14 cellular contexts compared by ENCODE assay signal in genomic region chr11:220650-221215, GRCh38. TPM values are rescaled to one million over a fixed set of nuclear protein-coding genes. Genes with fewer than 3 reads are reported as not detected.
DNase-seq lines count a peak whose midpoint lies in the region; ATAC-seq, FAIRE-seq and TF ChIP-seq lines count a peak whose summit lies in the region.
"Not testable (repeated sequence)": the region's sequence is repeated elsewhere in the genome, so short reads cannot be mapped to it uniquely, and the experiment has no call there.
"Had no signal": no experiment of that assay in that cellular context is flagged by ENCODE, and none has a peak within 500 bp of the region (broad histone marks: within the 10 kb centered on the region; RNA-seq: fewer than 3 reads in every experiment).

No MANE protein-coding gene starts in this region.

- H3K27ac ChIP-seq in GM12878 (ENCODE audit: control insufficient read depth, insufficient read depth); endothelial cell of umbilical vein (ENCODE audit: insufficient read depth, low read depth, low read length): not testable (repeated sequence)
- H3K27ac ChIP-seq in right atrium auricular region (peak overlapping the region; percentile 51 to 59), sigmoid colon (peak overlapping the region in 2 of 4 donors; percentile 54 to 84)

- ATAC-seq in GM12878: not testable (repeated sequence)

- H3K27ac Mint-ChIP-seq in activated CD4-positive, alpha-beta memory T cell treated with anti-CD3 and anti-CD28 coated beads for 36 hours: not testable (repeated sequence)

- H2AFZ ChIP-seq in GM12878 (ENCODE audit: control insufficient read depth, low read depth, low read length); endothelial cell of umbilical vein (ENCODE audit: low read depth, low read length): not testable (repeated sequence)

- not testable (repeated sequence) for H3K27me3 ChIP-seq in GM12878 (replicated peaks in 1 of 2; ENCODE audit: control insufficient read depth in 2 of 2, insufficient read depth in 2 of 2, low read length in 1 of 2); endothelial cell of umbilical vein (ENCODE audit: control insufficient read depth in 2 of 2, insufficient read depth in 2 of 2, low read length in 2 of 2); right atrium auricular region; sigmoid colon

- TF ChIP-seq EP300 in GM12878 (IDR thresholded peaks at IDR 0.05; ENCODE audit: borderline replicate concordance in 1 of 2, control insufficient read depth in 1 of 2, low read depth in 2 of 2, low read length in 2 of 2); sigmoid colon (IDR thresholded peaks at IDR 0.05): not testable (repeated sequence)

- H3K9me3 ChIP-seq in GM12878 (replicated peaks; ENCODE audit: control insufficient read depth, insufficient read depth, low read length); endothelial cell of umbilical vein (replicated peaks; ENCODE audit: control insufficient read depth, insufficient read depth, low read length); right atrium auricular region; sigmoid colon: not testable (repeated sequence)

- H3K4me3 Mint-ChIP-seq in activated CD4-positive, alpha-beta memory T cell treated with anti-CD3 and anti-CD28 coated beads for 36 hours: not testable (repeated sequence)

- DNase-seq in GM12891 (ENCODE audit: insufficient read length, low spot score); GM12878 (ENCODE audit: low read depth, low spot score); endothelial cell of umbilical vein (ENCODE audit: low read depth, low spot score); right atrium auricular region (ENCODE audit: low spot score): not testable (repeated sequence)
- peak; percentile 92 for DNase-seq in OCI-M1 (lab: John Stamatoyannopoulos, UW)
- peak; percentile 2 for DNase-seq in activated CD4-positive, alpha-beta memory T cell treated with anti-CD3 and anti-CD28 coated beads for 36 hours
- peak; percentile 4 for DNase-seq in sigmoid colon

- not testable (repeated sequence) for BruUV-seq in GM12878 (replicated peaks; lab: Mats Ljungman, UMichigan); endothelial cell of umbilical vein (replicated peaks; lab: Mats Ljungman, UMichigan)

- TF ChIP-seq RAD21 in GM12878 (IDR thresholded peaks at IDR 0.05; ENCODE audit: insufficient read depth, low read depth, low read length): not testable (repeated sequence)

- in situ Hi-C loops in GM12878 (cut with MboI): not testable (repeated sequence)

- RAD21 ChIA-PET in GM12878 (lab: Charles Lee; ENCODE audit: unreplicated experiment): not testable (repeated sequence)

- H3K79me2 ChIP-seq in GM12878 (ENCODE audit: control insufficient read depth, insufficient read depth, low read length); endothelial cell of umbilical vein (ENCODE audit: control insufficient read depth, insufficient read depth, low read length): not testable (repeated sequence)

- H3K4me2 ChIP-seq in GM12878 (ENCODE audit: control insufficient read depth, insufficient read depth); endothelial cell of umbilical vein (ENCODE audit: insufficient read depth, low read length): not testable (repeated sequence)

- not testable (repeated sequence) for H3K36me3 Mint-ChIP-seq in activated CD4-positive, alpha-beta memory T cell treated with anti-CD3 and anti-CD28 coated beads for 36 hours

- H3K4me3 ChIP-seq in GM12878; endothelial cell of umbilical vein (replicated peaks in 1 of 3; ENCODE audit: insufficient read depth in 1 of 3, low read depth in 1 of 3, low read length in 3 of 3); right atrium auricular region; sigmoid colon: not testable (repeated sequence)

- dilution Hi-C loops in endothelial cell of umbilical vein (cut with MboI; ENCODE audit: extremely low pct_ligation_motif_present, low sequenced_read_pairs): not testable (repeated sequence)

- H3K4me1 Mint-ChIP-seq in activated CD4-positive, alpha-beta memory T cell treated with anti-CD3 and anti-CD28 coated beads for 36 hours (ENCODE audit: low read depth): peaks cover 11% of the 10 kb centered on the region

- TF ChIP-seq CTCF in GM12878 (IDR thresholded peaks at IDR 0.05 in 2 of 3, conservative IDR thresholded peaks at IDR 0.05 in 1 of 3; ENCODE audit: control insufficient read depth in 2 of 3, extremely low read depth in 1 of 3, insufficient read depth in 1 of 3, low read depth in 3 of 3, low read length in 3 of 3); endothelial cell of umbilical vein (IDR thresholded peaks at IDR 0.05; ENCODE audit: extremely low read depth in 1 of 2, insufficient read depth in 1 of 2, low read depth in 1 of 2, low read length in 2 of 2); right atrium auricular region (IDR thresholded peaks at IDR 0.05); sigmoid colon (IDR thresholded peaks at IDR 0.05): not testable (repeated sequence)

- SMC1A ChIA-PET in GM12878 (lab: Charles Lee; ENCODE audit: uncharacterized antibody, unreplicated experiment): interaction anchor here (1.2 kb wide), 1 partner anchor 30 kb away, joined by 3 read pairs; no protein-coding TSS in a partner anchor

- CTCF ChIA-PET in activated CD4-positive, alpha-beta memory T cell treated with anti-CD3 and anti-CD28 coated beads for 36 hours (lab: Charles Lee): interaction anchor here (0.6 kb wide), 1 partner anchor 358 kb away, joined by 4 read pairs; no protein-coding TSS in a partner anchor
- CTCF ChIA-PET in GM12878 (lab: Yijun Ruan, JAX); endothelial cell of umbilical vein (lab: Charles Lee): not testable (repeated sequence)

- not testable (repeated sequence) for H3K36me3 ChIP-seq in GM12878 (ENCODE audit: control insufficient read depth in 2 of 2, insufficient read depth in 2 of 2, low read length in 1 of 2); endothelial cell of umbilical vein (ENCODE audit: control insufficient read depth in 2 of 2, extremely low read depth in 1 of 2, insufficient read depth in 2 of 2, low read length in 2 of 2); right atrium auricular region
- H3K36me3 ChIP-seq in sigmoid colon: peaks cover under 1 to 41% (median 8%) of the 10 kb centered on the region in 4 donors

- intact Hi-C loops in activated CD4-positive, alpha-beta memory T cell treated with anti-CD3 and anti-CD28 coated beads for 36 hours (cut with micrococcal nuclease); GM12878 (cut with micrococcal nuclease; ENCODE audit: unreplicated experiment); endothelial cell of umbilical vein (cut with micrococcal nuclease); sigmoid colon (cut with DNase I): not testable (repeated sequence)

- not testable (repeated sequence) for H3K9me1 ChIP-seq in endothelial cell of umbilical vein (replicated peaks; ENCODE audit: control insufficient read depth, extremely low read depth, insufficient read depth, low read length)

- H3K9ac ChIP-seq in GM12878 (ENCODE audit: control insufficient read depth, insufficient read depth, low read length); endothelial cell of umbilical vein (replicated peaks; ENCODE audit: extremely low read depth, insufficient read depth, low read length): not testable (repeated sequence)

- 92% methylated on average over 3 of the region's 3 CpGs for WGBS in GM12878 (ENCODE audit: insufficient coverage, insufficient replicate concordance, low lambda C conversion rate, missing lambda C conversion rate)
- WGBS in sigmoid colon, 2 donors: 89 to 92% methylated on average over 2 of the region's 3 CpGs

- H3K4me1 ChIP-seq in GM12878 (ENCODE audit: control insufficient read depth, insufficient read depth, low read length); endothelial cell of umbilical vein (ENCODE audit: control insufficient read depth, extremely low read depth, insufficient read depth, low read length); right atrium auricular region; sigmoid colon: not testable (repeated sequence)

- H4K20me1 ChIP-seq in GM12878 (ENCODE audit: control insufficient read depth, insufficient read depth); endothelial cell of umbilical vein (replicated peaks; ENCODE audit: control insufficient read depth, extremely low read depth, insufficient read depth, low read length): not testable (repeated sequence)

- FAIRE-seq in GM12891 (lab: Jason Lieb, UNC) (peak; percentile 92), GM12878 (lab: Jason Lieb, UNC) (peak; percentile 93), endothelial cell of umbilical vein (lab: Jason Lieb, UNC) (peak; percentile 77)

- not testable (repeated sequence) for H3K27me3 Mint-ChIP-seq in activated CD4-positive, alpha-beta memory T cell treated with anti-CD3 and anti-CD28 coated beads for 36 hours

- not testable (repeated sequence) for TF ChIP-seq POLR2A in GM12891 (IDR thresholded peaks at IDR 0.05; ENCODE audit: low read depth, low read length); GM12878 (IDR thresholded peaks at IDR 0.05; ENCODE audit: low read depth, low read length); endothelial cell of umbilical vein (IDR thresholded peaks at IDR 0.05; ENCODE audit: low read depth, low read length); sigmoid colon (IDR thresholded peaks at IDR 0.05)

- not testable (repeated sequence) for H3K9me3 Mint-ChIP-seq in activated CD4-positive, alpha-beta memory T cell treated with anti-CD3 and anti-CD28 coated beads for 36 hours

- POLR2A ChIA-PET in activated CD4-positive, alpha-beta memory T cell treated with anti-CD3 and anti-CD28 coated beads for 36 hours (lab: Charles Lee); GM12878 (lab: Charles Lee); endothelial cell of umbilical vein (lab: Charles Lee): not testable (repeated sequence)

RNA-seq across cellular contexts. Expression of gene RIC8A, which starts 13.2 kb away (rescaled TPM):
- polyA plus RNA-seq in GM12891 (2012; ENCODE audit: low read depth, missing spikeins): 55.0 TPM
- 100 to 1,000 TPM; 100 to 104 TPM for total RNA-seq in activated CD4-positive, alpha-beta memory T cell treated with anti-CD3 and anti-CD28 coated beads for 36 hours
- total RNA-seq in GM12878 (2013; cell fraction: nucleolus; rRNA removed): 45.6 and 57.5 TPM in 2 replicates
- 157 and 167 TPM in 2 replicates for total RNA-seq in GM12878 (2014; rRNA removed)
- total RNA-seq in GM12878 (2014; rRNA removed; fragmentation: Illumina TruSeq; extraction: Trizol): 81.2 and 82.9 TPM in 2 replicates
- total RNA-seq in GM12878 (2021): 97.8 and 107 TPM in 2 replicates
- polyA plus RNA-seq in GM12878 (2011; ENCODE audit: low read depth): 69.6 TPM
- polyA plus RNA-seq in GM12878 (2011; rRNA removed): 46.4 and 93.7 TPM in 2 replicates
- 105 and 117 TPM in 2 replicates for polyA plus RNA-seq in GM12878 (2011; cell fraction: cytosol; rRNA removed)
- 289 and 296 TPM in 2 replicates for polyA plus RNA-seq in GM12878 (2011; cell fraction: nucleus; rRNA removed)
- 52.9 and 63.6 TPM in 2 replicates for polyA plus RNA-seq in GM12878 (2012)
- 38.1 and 77.6 TPM in 2 replicates for polyA plus RNA-seq in GM12878 (2014; fragmentation: Illumina TruSeq; extraction: Trizol)
- 10 to 100 TPM; 10.4 to 12.4 TPM for polyA plus RNA-seq in GM12878 (2014; fragmentation: Nextera tagmentation; extraction: Ambion mirVana)
- 106 and 109 TPM in 2 replicates for polyA plus RNA-seq in GM12878 (2014; rRNA removed)
- polyA plus RNA-seq in GM12878 (2016; fragmentation: Nextera tagmentation; extraction: Ambion mirVana): 10 to 100 TPM; 68.6 to 79.9 TPM
- 84.0 and 146 TPM in 2 replicates for polyA minus RNA-seq in GM12878 (2011; rRNA and poly(A)+ RNA removed)
- polyA minus RNA-seq in GM12878 (2011; cell fraction: cytosol; rRNA and poly(A)+ RNA removed): 30.2 and 48.7 TPM in 2 replicates
- polyA minus RNA-seq in GM12878 (2011; cell fraction: nucleus; rRNA and poly(A)+ RNA removed): 74.8 and 117 TPM in 2 replicates
- 112 and 119 TPM in 2 replicates for total RNA-seq in endothelial cell of umbilical vein
- 143 and 165 TPM in 2 replicates for polyA plus RNA-seq in endothelial cell of umbilical vein
- polyA plus RNA-seq in endothelial cell of umbilical vein (2011; cell fraction: cytosol; rRNA removed): 127 and 130 TPM in 2 replicates
- 223 and 270 TPM in 2 replicates for polyA plus RNA-seq in endothelial cell of umbilical vein (2011; cell fraction: nucleus; rRNA removed)
- polyA plus RNA-seq in endothelial cell of umbilical vein (2012): 108 and 109 TPM in 2 replicates
- polyA minus RNA-seq in endothelial cell of umbilical vein: 191 and 225 TPM in 2 replicates
- polyA minus RNA-seq in endothelial cell of umbilical vein (2011; cell fraction: cytosol; rRNA and poly(A)+ RNA removed): 53.6 TPM
- polyA minus RNA-seq in endothelial cell of umbilical vein (2011; cell fraction: nucleus; rRNA and poly(A)+ RNA removed): 83.9 and 90.5 TPM in 2 replicates
- total RNA-seq in right atrium auricular region: 100 to 1,000 TPM in 1 of 2 donors, 10 to 100 TPM in 1; 68.0 to 101 TPM
- total RNA-seq in sigmoid colon: 100 to 1,000 TPM in 1 of 4 donors, 10 to 100 TPM in 3; 73.7 to 103 (median 86.8) TPM
- 10 to 100 TPM; 39.6 to 69.1 (median 47.9) TPM for polyA plus RNA-seq in sigmoid colon

RNA-seq across cellular contexts. Expression of gene BET1L, which starts 13.5 kb away (rescaled TPM):
- 31.1 TPM for polyA plus RNA-seq in GM12891 (2012; ENCODE audit: low read depth, missing spikeins)
- 10 to 100 TPM; 51.0 to 53.2 TPM for total RNA-seq in activated CD4-positive, alpha-beta memory T cell treated with anti-CD3 and anti-CD28 coated beads for 36 hours
- 54.6 and 60.2 TPM in 2 replicates for total RNA-seq in GM12878 (2013; cell fraction: nucleolus; rRNA removed)
- 15.6 and 17.8 TPM in 2 replicates for total RNA-seq in GM12878 (2014; rRNA removed)
- 13.7 and 14.0 TPM in 2 replicates for total RNA-seq in GM12878 (2014; rRNA removed; fragmentation: Illumina TruSeq; extraction: Trizol)
- 40.5 and 48.9 TPM in 2 replicates for total RNA-seq in GM12878 (2021)
- 36.2 TPM for polyA plus RNA-seq in GM12878 (2011; ENCODE audit: low read depth)
- 24.6 and 44.2 TPM in 2 replicates for polyA plus RNA-seq in GM12878 (2011; rRNA removed)
- 66.9 and 68.1 TPM in 2 replicates for polyA plus RNA-seq in GM12878 (2011; cell fraction: cytosol; rRNA removed)
- 49.8 and 58.9 TPM in 2 replicates for polyA plus RNA-seq in GM12878 (2011; cell fraction: nucleus; rRNA removed)
- polyA plus RNA-seq in GM12878 (2012): 52.3 and 52.9 TPM in 2 replicates
- 28.3 and 40.8 TPM in 2 replicates for polyA plus RNA-seq in GM12878 (2014; fragmentation: Illumina TruSeq; extraction: Trizol)
- polyA plus RNA-seq in GM12878 (2014; fragmentation: Nextera tagmentation; extraction: Ambion mirVana): 10 to 100 TPM in 1 of 2 experiments, 1 to 10 TPM in 1; 6.7 to 12.4 TPM
- 38.7 and 43.0 TPM in 2 replicates for polyA plus RNA-seq in GM12878 (2014; rRNA removed)
- polyA plus RNA-seq in GM12878 (2016; fragmentation: Nextera tagmentation; extraction: Ambion mirVana): 10 to 100 TPM; 46.9 to 55.4 TPM
- 77.0 and 86.8 TPM in 2 replicates for polyA minus RNA-seq in GM12878 (2011; rRNA and poly(A)+ RNA removed)
- polyA minus RNA-seq in GM12878 (2011; cell fraction: cytosol; rRNA and poly(A)+ RNA removed): 11.8 and 13.0 TPM in 2 replicates
- 44.2 and 63.0 TPM in 2 replicates for polyA minus RNA-seq in GM12878 (2011; cell fraction: nucleus; rRNA and poly(A)+ RNA removed)
- total RNA-seq in endothelial cell of umbilical vein: 31.0 and 35.5 TPM in 2 replicates
- polyA plus RNA-seq in endothelial cell of umbilical vein: 80.0 and 90.0 TPM in 2 replicates
- 48.3 and 49.2 TPM in 2 replicates for polyA plus RNA-seq in endothelial cell of umbilical vein (2011; cell fraction: cytosol; rRNA removed)
- 47.8 and 50.4 TPM in 2 replicates for polyA plus RNA-seq in endothelial cell of umbilical vein (2011; cell fraction: nucleus; rRNA removed)
- polyA plus RNA-seq in endothelial cell of umbilical vein (2012): 34.9 and 42.2 TPM in 2 replicates
- polyA minus RNA-seq in endothelial cell of umbilical vein: 70.3 and 82.1 TPM in 2 replicates
- 11.6 TPM for polyA minus RNA-seq in endothelial cell of umbilical vein (2011; cell fraction: cytosol; rRNA and poly(A)+ RNA removed)
- polyA minus RNA-seq in endothelial cell of umbilical vein (2011; cell fraction: nucleus; rRNA and poly(A)+ RNA removed): 36.9 and 42.7 TPM in 2 replicates
- total RNA-seq in right atrium auricular region: 10 to 100 TPM; 20.7 to 25.9 TPM
- 10 to 100 TPM; 22.8 to 29.6 (median 23.8) TPM for total RNA-seq in sigmoid colon
- 10 to 100 TPM; 33.8 to 48.1 (median 39.0) TPM for polyA plus RNA-seq in sigmoid colon

RNA-seq across cellular contexts. Expression of gene SIRT3, which starts 15.4 kb away (rescaled TPM):
- polyA plus RNA-seq in GM12891 (2012; ENCODE audit: low read depth, missing spikeins): 17.3 TPM
- 10 to 100 TPM; 16.1 to 17.6 TPM for total RNA-seq in activated CD4-positive, alpha-beta memory T cell treated with anti-CD3 and anti-CD28 coated beads for 36 hours
- 26.5 and 33.8 TPM in 2 replicates for total RNA-seq in GM12878 (2013; cell fraction: nucleolus; rRNA removed)
- total RNA-seq in GM12878 (2014; rRNA removed) (12.4 and 13.3 TPM in 2 replicates), GM12878 (2014; rRNA removed; fragmentation: Illumina TruSeq; extraction: Trizol) (7.1 and 8.5 TPM in 2 replicates), GM12878 (2021) (12.9 and 15.1 TPM in 2 replicates), endothelial cell of umbilical vein (12.0 and 14.9 TPM in 2 replicates), right atrium auricular region (10 to 100 TPM; 18.3 to 31.4 TPM), sigmoid colon (10 to 100 TPM in 3 of 4 donors, 1 to 10 TPM in 1; 6.4 to 12.5 (median 11.5) TPM)
- polyA plus RNA-seq in GM12878 (2011; ENCODE audit: low read depth): 11.2 TPM
- polyA plus RNA-seq in GM12878 (2011; rRNA removed) (15.8 and 18.8 TPM in 2 replicates), GM12878 (2014; fragmentation: Illumina TruSeq; extraction: Trizol) (11.8 and 19.4 TPM in 2 replicates), GM12878 (2014; fragmentation: Nextera tagmentation; extraction: Ambion mirVana) (1 to 10 TPM in 1 of 2 experiments, under 1 TPM in 1; 0.90 to 2.8 TPM), GM12878 (2014; rRNA removed) (22.6 and 23.2 TPM in 2 replicates), GM12878 (2016; fragmentation: Nextera tagmentation; extraction: Ambion mirVana) (10 to 100 TPM; 11.4 to 12.9 TPM), endothelial cell of umbilical vein (17.6 and 18.3 TPM in 2 replicates), sigmoid colon (10 to 100 TPM in 2 of 3 donors, 1 to 10 TPM in 1; 9.6 to 21.0 (median 12.5) TPM)
- polyA plus RNA-seq in GM12878 (2011; cell fraction: cytosol; rRNA removed): 26.1 and 26.7 TPM in 2 replicates
- 44.2 and 52.4 TPM in 2 replicates for polyA plus RNA-seq in GM12878 (2011; cell fraction: nucleus; rRNA removed)
- polyA plus RNA-seq in GM12878 (2012): 21.5 and 28.2 TPM in 2 replicates
- polyA minus RNA-seq in GM12878 (2011; rRNA and poly(A)+ RNA removed): 6.3 and 21.2 TPM in 2 replicates
- 2.8 and 5.7 TPM in 2 replicates for polyA minus RNA-seq in GM12878 (2011; cell fraction: cytosol; rRNA and poly(A)+ RNA removed)
- 10.2 and 16.3 TPM in 2 replicates for polyA minus RNA-seq in GM12878 (2011; cell fraction: nucleus; rRNA and poly(A)+ RNA removed)
- 12.5 and 14.5 TPM in 2 replicates for polyA plus RNA-seq in endothelial cell of umbilical vein (2011; cell fraction: cytosol; rRNA removed)
- polyA plus RNA-seq in endothelial cell of umbilical vein (2011; cell fraction: nucleus; rRNA removed): 56.7 and 68.4 TPM in 2 replicates
- polyA plus RNA-seq in endothelial cell of umbilical vein (2012): 16.1 and 17.1 TPM in 2 replicates
- 20.0 and 20.7 TPM in 2 replicates for polyA minus RNA-seq in endothelial cell of umbilical vein
- 4.1 TPM for polyA minus RNA-seq in endothelial cell of umbilical vein (2011; cell fraction: cytosol; rRNA and poly(A)+ RNA removed)
- 15.2 and 16.3 TPM in 2 replicates for polyA minus RNA-seq in endothelial cell of umbilical vein (2011; cell fraction: nucleus; rRNA and poly(A)+ RNA removed)

RNA-seq across cellular contexts. Expression of gene PSMD13, which starts 16.0 kb away (rescaled TPM):
- 125 TPM for polyA plus RNA-seq in GM12891 (2012; ENCODE audit: low read depth, missing spikeins)
- 100 to 1,000 TPM; 210 to 214 TPM for total RNA-seq in activated CD4-positive, alpha-beta memory T cell treated with anti-CD3 and anti-CD28 coated beads for 36 hours
- 72.9 and 74.9 TPM in 2 replicates for total RNA-seq in GM12878 (2013; cell fraction: nucleolus; rRNA removed)
- total RNA-seq in GM12878 (2014; rRNA removed) (173 and 184 TPM in 2 replicates), GM12878 (2014; rRNA removed; fragmentation: Illumina TruSeq; extraction: Trizol) (131 and 141 TPM in 2 replicates), GM12878 (2021) (160 and 163 TPM in 2 replicates), endothelial cell of umbilical vein (168 and 179 TPM in 2 replicates), right atrium auricular region (10 to 100 TPM; 75.3 to 80.3 TPM), sigmoid colon (100 to 1,000 TPM in 2 of 4 donors, 10 to 100 TPM in 2; 86.2 to 118 (median 99.3) TPM)
- polyA plus RNA-seq in GM12878 (2011; ENCODE audit: low read depth): 82.9 TPM
- polyA plus RNA-seq in GM12878 (2011; rRNA removed) (159 and 169 TPM in 2 replicates), GM12878 (2014; fragmentation: Illumina TruSeq; extraction: Trizol) (164 and 170 TPM in 2 replicates), GM12878 (2014; fragmentation: Nextera tagmentation; extraction: Ambion mirVana) (100 to 1,000 TPM; 198 to 221 TPM), GM12878 (2014; rRNA removed) (169 and 193 TPM in 2 replicates), GM12878 (2016; fragmentation: Nextera tagmentation; extraction: Ambion mirVana) (100 to 1,000 TPM; 277 to 303 TPM), endothelial cell of umbilical vein (175 and 214 TPM in 2 replicates), sigmoid colon (100 to 1,000 TPM; 111 to 180 (median 138) TPM)
- 181 and 204 TPM in 2 replicates for polyA plus RNA-seq in GM12878 (2011; cell fraction: cytosol; rRNA removed)
- polyA plus RNA-seq in GM12878 (2011; cell fraction: nucleus; rRNA removed): 151 and 175 TPM in 2 replicates
- 108 and 124 TPM in 2 replicates for polyA plus RNA-seq in GM12878 (2012)
- polyA minus RNA-seq in GM12878 (2011; rRNA and poly(A)+ RNA removed): 71.0 and 89.0 TPM in 2 replicates
- polyA minus RNA-seq in GM12878 (2011; cell fraction: cytosol; rRNA and poly(A)+ RNA removed): 26.2 and 34.4 TPM in 2 replicates
- 33.7 and 39.5 TPM in 2 replicates for polyA minus RNA-seq in GM12878 (2011; cell fraction: nucleus; rRNA and poly(A)+ RNA removed)
- polyA plus RNA-seq in endothelial cell of umbilical vein (2011; cell fraction: cytosol; rRNA removed): 214 and 243 TPM in 2 replicates
- polyA plus RNA-seq in endothelial cell of umbilical vein (2011; cell fraction: nucleus; rRNA removed): 168 and 195 TPM in 2 replicates
- polyA plus RNA-seq in endothelial cell of umbilical vein (2012): 201 and 241 TPM in 2 replicates
- polyA minus RNA-seq in endothelial cell of umbilical vein: 91.9 and 105 TPM in 2 replicates
- 26.8 TPM for polyA minus RNA-seq in endothelial cell of umbilical vein (2011; cell fraction: cytosol; rRNA and poly(A)+ RNA removed)
- polyA minus RNA-seq in endothelial cell of umbilical vein (2011; cell fraction: nucleus; rRNA and poly(A)+ RNA removed): 45.1 and 47.1 TPM in 2 replicates

RNA-seq across cellular contexts. Expression of gene SCGB1C1, which starts 27.9 kb away (rescaled TPM):
- not detected for polyA plus RNA-seq in GM12891 (2012; ENCODE audit: low read depth, missing spikeins)
- not detected for total RNA-seq in activated CD4-positive, alpha-beta memory T cell treated with anti-CD3 and anti-CD28 coated beads for 36 hours
- not detected in 2 replicates for total RNA-seq in GM12878 (2013; cell fraction: nucleolus; rRNA removed)
- not detected in 2 replicates for total RNA-seq in GM12878 (2014; rRNA removed)
- not detected in 2 replicates for total RNA-seq in GM12878 (2014; rRNA removed; fragmentation: Illumina TruSeq; extraction: Trizol)
- not detected in 2 replicates for total RNA-seq in GM12878 (2021)
- polyA plus RNA-seq in GM12878 (2011; ENCODE audit: low read depth): not detected
- not detected in 2 replicates for polyA plus RNA-seq in GM12878 (2011; rRNA removed)
- not detected in 2 replicates for polyA plus RNA-seq in GM12878 (2011; cell fraction: cytosol; rRNA removed)
- not detected in 2 replicates for polyA plus RNA-seq in GM12878 (2011; cell fraction: nucleus; rRNA removed)
- polyA plus RNA-seq in GM12878 (2012): not detected in 2 replicates
- not detected in 2 replicates for polyA plus RNA-seq in GM12878 (2014; fragmentation: Illumina TruSeq; extraction: Trizol)
- polyA plus RNA-seq in GM12878 (2014; fragmentation: Nextera tagmentation; extraction: Ambion mirVana): not detected
- not detected in 2 replicates for polyA plus RNA-seq in GM12878 (2014; rRNA removed)
- not detected for polyA plus RNA-seq in GM12878 (2016; fragmentation: Nextera tagmentation; extraction: Ambion mirVana)
- polyA minus RNA-seq in GM12878 (2011; rRNA and poly(A)+ RNA removed): not detected in 2 replicates
- polyA minus RNA-seq in GM12878 (2011; cell fraction: cytosol; rRNA and poly(A)+ RNA removed): not detected in 2 replicates
- not detected in 2 replicates for polyA minus RNA-seq in GM12878 (2011; cell fraction: nucleus; rRNA and poly(A)+ RNA removed)
- total RNA-seq in endothelial cell of umbilical vein: not detected in 2 replicates
- polyA plus RNA-seq in endothelial cell of umbilical vein: not detected in 2 replicates
- not detected in 2 replicates for polyA plus RNA-seq in endothelial cell of umbilical vein (2011; cell fraction: cytosol; rRNA removed)
- not detected in 2 replicates for polyA plus RNA-seq in endothelial cell of umbilical vein (2011; cell fraction: nucleus; rRNA removed)
- polyA plus RNA-seq in endothelial cell of umbilical vein (2012): not detected in 2 replicates
- polyA minus RNA-seq in endothelial cell of umbilical vein: not detected in 2 replicates
- not detected for polyA minus RNA-seq in endothelial cell of umbilical vein (2011; cell fraction: cytosol; rRNA and poly(A)+ RNA removed)
- not detected in 2 replicates for polyA minus RNA-seq in endothelial cell of umbilical vein (2011; cell fraction: nucleus; rRNA and poly(A)+ RNA removed)
- total RNA-seq in right atrium auricular region: not detected
- total RNA-seq in sigmoid colon: not detected
- not detected for polyA plus RNA-seq in sigmoid colon
- total RNA-seq: A673; Calu3; CD4-positive, alpha-beta memory T cell; GM23248; H4 had no signal
- polyA plus RNA-seq: AG04450; CD14-positive monocyte; CD4-positive, alpha-beta memory T cell; GM23248 had no signal
